In the genomic region with DNA sequence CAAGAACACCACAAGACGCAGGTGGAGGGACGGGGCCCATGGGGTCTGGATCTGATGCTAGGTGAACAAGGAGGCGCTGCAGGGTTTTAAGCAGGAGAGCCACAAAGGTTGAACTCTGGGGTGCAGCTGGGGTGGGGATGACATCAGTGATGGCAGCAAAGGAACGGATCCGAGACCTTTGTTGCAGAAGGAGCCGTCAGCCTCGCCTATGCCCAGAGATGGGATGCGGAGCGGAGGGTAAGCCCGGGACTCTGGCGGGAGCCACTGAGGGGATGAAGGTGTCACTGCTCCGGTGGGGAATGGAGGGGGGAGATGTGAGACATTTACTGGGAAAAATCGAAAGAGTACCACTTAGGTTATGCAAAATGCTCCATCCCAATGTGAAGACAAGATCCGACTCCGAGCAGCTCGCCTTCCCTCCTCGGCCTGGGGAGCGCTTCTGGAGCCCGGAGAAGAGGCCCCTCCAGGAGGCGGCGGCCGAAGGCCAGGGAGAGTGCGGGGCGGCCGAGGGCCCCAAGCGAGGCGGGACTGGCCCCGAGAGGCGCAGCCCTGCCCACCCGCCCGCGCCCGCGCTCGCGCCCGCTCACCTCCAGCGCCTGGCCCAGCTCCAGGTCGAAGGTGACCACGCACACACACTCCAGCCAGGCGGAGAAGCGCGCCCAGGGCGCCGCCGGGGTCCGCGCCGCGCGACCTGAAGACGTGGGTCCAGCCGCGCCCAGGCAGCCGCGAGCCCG, we compare ENCODE assay signal across 9 cellular contexts. TPM values are rescaled to one million over a fixed set of nuclear protein-coding genes. Genes with fewer than 3 reads are reported as not detected.
A peak's percentile ranks its signal among the peaks of the same experiment; 100 is the strongest.
DNase-seq lines count a peak whose midpoint lies in the region; ATAC-seq, FAIRE-seq and TF ChIP-seq lines count a peak whose summit lies in the region.
"Had no signal": no experiment of that assay in that cellular context is flagged by ENCODE, and none has a peak within 500 bp of the region (broad histone marks: within the 10 kb centered on the region; RNA-seq: fewer than 3 reads in every experiment).

No MANE protein-coding gene starts in this region.

- H3K9me3 ChIP-seq in kidney (ENCODE audit: control insufficient read depth in 1 of 2, low read length in 2 of 2) (no peaks in the 10 kb centered on the region), testis (no peaks in the 10 kb centered on the region)

- TF ChIP-seq POLR2A in testis (IDR thresholded peaks at IDR 0.05), result no peak

- H3K27me3 Mint-ChIP-seq in activated CD8-positive, alpha-beta memory T cell treated with anti-CD3 and anti-CD28 coated beads, Interleukin-2, amount 10 ng/mL, durations not matched to agents 7 days and 5 days, result peaks cover 13% of the 10 kb centered on the region
- peaks cover 26% of the 10 kb centered on the region for H3K27me3 Mint-ChIP-seq in activated CD8-positive, alpha-beta T cell treated with anti-CD3 and anti-CD28 coated beads, Interleukin-2, amount 10 ng/mL, durations not matched to agents 7 days and 5 days (ENCODE audit: low read depth)

- H3K4me1 Mint-ChIP-seq in activated CD8-positive, alpha-beta memory T cell treated with anti-CD3 and anti-CD28 coated beads, Interleukin-2, amount 10 ng/mL, durations not matched to agents 7 days and 5 days, result peaks cover 17% of the 10 kb centered on the region
- peaks cover 15% of the 10 kb centered on the region for H3K4me1 Mint-ChIP-seq in activated CD8-positive, alpha-beta T cell treated with anti-CD3 and anti-CD28 coated beads, Interleukin-2, amount 10 ng/mL, durations not matched to agents 7 days and 5 days (ENCODE audit: low read depth)

- no peaks in the 10 kb centered on the region for H3K27me3 ChIP-seq in testis

- intact Hi-C loops in kidney (cut with DNase I), result no loop called here
- intact Hi-C loops in testis (cut with DNase I; ENCODE audit: low total_unique reads), result no loop called here

- H3K36me3 ChIP-seq in kidney (ENCODE audit: control insufficient read depth in 1 of 2, insufficient read depth in 2 of 2, low read length in 2 of 2), result no peaks in the 10 kb centered on the region
- no peaks in the 10 kb centered on the region for H3K36me3 ChIP-seq in testis (ENCODE audit: low read depth, missing control alignments)

- no peaks in the 10 kb centered on the region for H3K36me3 Mint-ChIP-seq in activated CD8-positive, alpha-beta memory T cell treated with anti-CD3 and anti-CD28 coated beads, Interleukin-2, amount 10 ng/mL, durations not matched to agents 7 days and 5 days
- no peaks in the 10 kb centered on the region for H3K36me3 Mint-ChIP-seq in activated CD8-positive, alpha-beta T cell treated with anti-CD3 and anti-CD28 coated beads, Interleukin-2, amount 10 ng/mL, durations not matched to agents 7 days and 5 days (ENCODE audit: low read depth)

- H3K9ac ChIP-seq in kidney (ENCODE audit: low read length in 2 of 2), result peak overlapping the region in 1 of 2 donors; percentile 46

- no peak for FAIRE-seq in kidney (lab: Jason Lieb, UNC)
- FAIRE-seq: G401.6 had no signal

- H3K27ac ChIP-seq in kidney (ENCODE audit: low read depth in 2 of 2, low read length in 2 of 2) (no peak overlapping the region), testis (peak overlapping the region in 1 of 2 donors; percentile 90)

- H3K9me3 Mint-ChIP-seq in activated CD8-positive, alpha-beta memory T cell treated with anti-CD3 and anti-CD28 coated beads, Interleukin-2, amount 10 ng/mL, durations not matched to agents 7 days and 5 days (ENCODE audit: low read depth), result no peaks in the 10 kb centered on the region
- no peaks in the 10 kb centered on the region for H3K9me3 Mint-ChIP-seq in activated CD8-positive, alpha-beta T cell treated with anti-CD3 and anti-CD28 coated beads, Interleukin-2, amount 10 ng/mL, durations not matched to agents 7 days and 5 days (ENCODE audit: insufficient read depth)

- ATAC-seq in activated CD8-positive, alpha-beta memory T cell treated with anti-CD3 and anti-CD28 coated beads, Interleukin-2, amount 10 ng/mL, durations not matched to agents 7 days and 5 days, result no peak
- ATAC-seq in activated CD8-positive, alpha-beta T cell treated with anti-CD3 and anti-CD28 coated beads, Interleukin-2, amount 10 ng/mL, durations not matched to agents 7 days and 5 days, result no peak
- ATAC-seq in GM18502 (IDR thresholded peaks at IDR 0.05; ENCODE audit: poor library complexity, unreplicated experiment), result no peak
- no peak for ATAC-seq in GM21381 (IDR thresholded peaks at IDR 0.05; ENCODE audit: unreplicated experiment)
- no peak for ATAC-seq in HG02759 (IDR thresholded peaks at IDR 0.05; ENCODE audit: unreplicated experiment)

- CTCF ChIA-PET in activated CD8-positive, alpha-beta memory T cell treated with anti-CD3 and anti-CD28 coated beads, Interleukin-2, amount 10 ng/mL, durations not matched to agents 7 days and 5 days (lab: Charles Lee), result interaction anchor here (0.5 to 7.4 kb wide), 15 partner anchors 8 to 82 kb away, joined by 3 to 105 read pairs (median 4); partner anchors contain the start of genes HDAC10 and PLXNB2
- CTCF ChIA-PET in activated CD8-positive, alpha-beta T cell treated with anti-CD3 and anti-CD28 coated beads, Interleukin-2, amount 10 ng/mL, durations not matched to agents 7 days and 5 days (lab: Charles Lee), result interaction anchor here (0.6 to 4.4 kb wide), 9 partner anchors 12 to 294 kb away, joined by 3 to 35 read pairs (median 7); partner anchors contain the start of gene HDAC10

- WGBS in testis, 2 donors, result 15 to 18% methylated on average over 18 to 35 of the region's 57 CpGs

- peak overlapping the region; percentile 9 to 68 for H3K4me3 ChIP-seq in kidney (ENCODE audit: low read length in 2 of 2)
- peak overlapping the region; percentile 57 to 80 for H3K4me3 ChIP-seq in testis

- TF ChIP-seq CTCF in kidney (IDR thresholded peaks at IDR 0.05; ENCODE audit: borderline replicate concordance, extremely low read depth, insufficient read depth) (no peak), testis (IDR thresholded peaks at IDR 0.05) (no peak)

- peaks cover 7 to 8% of the 10 kb centered on the region in 2 donors for H3K4me1 ChIP-seq in kidney (ENCODE audit: control insufficient read depth in 1 of 2, insufficient read depth in 1 of 2, low read depth in 1 of 2, low read length in 2 of 2)
- H3K4me1 ChIP-seq in testis, result peaks cover 2% of the 10 kb centered on the region

- H3K4me3 Mint-ChIP-seq in activated CD8-positive, alpha-beta memory T cell treated with anti-CD3 and anti-CD28 coated beads, Interleukin-2, amount 10 ng/mL, durations not matched to agents 7 days and 5 days, result peak overlapping the region; percentile 67
- peak overlapping the region; percentile 78 for H3K4me3 Mint-ChIP-seq in activated CD8-positive, alpha-beta T cell treated with anti-CD3 and anti-CD28 coated beads, Interleukin-2, amount 10 ng/mL, durations not matched to agents 7 days and 5 days

- no peak for DNase-seq in activated CD8-positive, alpha-beta memory T cell treated with anti-CD3 and anti-CD28 coated beads, Interleukin-2, amount 10 ng/mL, durations not matched to agents 7 days and 5 days
- no peak for DNase-seq in activated CD8-positive, alpha-beta memory T cell treated with anti-CD3 and anti-CD28 coated beads, Interleukin-2, amount 50 U/mL, for 4 hours
- DNase-seq in activated CD8-positive, alpha-beta T cell treated with anti-CD3 and anti-CD28 coated beads, Interleukin-2, amount 10 ng/mL, durations not matched to agents 7 days and 5 days, result no peak
- DNase-seq in kidney, result peak; percentile 68
- no peak for DNase-seq in testis

- no peak overlapping the region for H3K27ac Mint-ChIP-seq in activated CD8-positive, alpha-beta memory T cell treated with anti-CD3 and anti-CD28 coated beads, Interleukin-2, amount 10 ng/mL, durations not matched to agents 7 days and 5 days
- H3K27ac Mint-ChIP-seq in activated CD8-positive, alpha-beta T cell treated with anti-CD3 and anti-CD28 coated beads, Interleukin-2, amount 10 ng/mL, durations not matched to agents 7 days and 5 days, result no peak overlapping the region

- POLR2A ChIA-PET in activated CD8-positive, alpha-beta T cell treated with anti-CD3 and anti-CD28 coated beads, Interleukin-2, amount 10 ng/mL, durations not matched to agents 7 days and 5 days (lab: Charles Lee), result interaction anchor here (1.8 kb wide), 1 partner anchor 12 kb away, joined by 4 read pairs; no protein-coding TSS in a partner anchor

RNA-seq across cellular contexts. Expression of gene DENND6B, which starts 0.4 kb away (rescaled TPM):
- total RNA-seq in activated CD8-positive, alpha-beta memory T cell treated with anti-CD3 and anti-CD28 coated beads, Interleukin-2, amount 10 ng/mL, durations not matched to agents 7 days and 5 days, result 1 to 10 TPM; 5.7 to 8.8 TPM
- 1 to 10 TPM; 6.0 to 7.0 TPM for total RNA-seq in activated CD8-positive, alpha-beta T cell treated with anti-CD3 and anti-CD28 coated beads, Interleukin-2, amount 10 ng/mL, durations not matched to agents 7 days and 5 days
- total RNA-seq in kidney, result 16.7 TPM
- polyA plus RNA-seq in kidney (ENCODE audit: insufficient read depth, low read depth, low replicate concordance), result 14.5 TPM
- total RNA-seq in testis, result 10 to 100 TPM; 17.1 to 18.0 TPM
- polyA plus RNA-seq in testis (ENCODE audit: insufficient read depth, low read depth, low replicate concordance), result 22.0 TPM

RNA-seq across cellular contexts. Expression of gene PPP6R2, which starts 16.7 kb away (rescaled TPM):
- 10 to 100 TPM; 78.7 to 98.0 TPM for total RNA-seq in activated CD8-positive, alpha-beta memory T cell treated with anti-CD3 and anti-CD28 coated beads, Interleukin-2, amount 10 ng/mL, durations not matched to agents 7 days and 5 days
- 10 to 100 TPM; 62.1 to 64.9 TPM for total RNA-seq in activated CD8-positive, alpha-beta T cell treated with anti-CD3 and anti-CD28 coated beads, Interleukin-2, amount 10 ng/mL, durations not matched to agents 7 days and 5 days
- total RNA-seq in kidney (53.8 TPM), testis (100 to 1,000 TPM; 138 to 142 TPM)
- polyA plus RNA-seq in kidney (ENCODE audit: insufficient read depth, low read depth, low replicate concordance) (39.4 TPM), testis (ENCODE audit: insufficient read depth, low read depth, low replicate concordance) (123 TPM)

RNA-seq across cellular contexts. Expression of gene PLXNB2, which starts 18.9 kb away (rescaled TPM):
- total RNA-seq in activated CD8-positive, alpha-beta memory T cell treated with anti-CD3 and anti-CD28 coated beads, Interleukin-2, amount 10 ng/mL, durations not matched to agents 7 days and 5 days, result 10 to 100 TPM; 23.4 to 26.6 TPM
- 10 to 100 TPM; 48.4 to 49.9 TPM for total RNA-seq in activated CD8-positive, alpha-beta T cell treated with anti-CD3 and anti-CD28 coated beads, Interleukin-2, amount 10 ng/mL, durations not matched to agents 7 days and 5 days
- 383 TPM for total RNA-seq in kidney
- polyA plus RNA-seq in kidney (ENCODE audit: insufficient read depth, low read depth, low replicate concordance), result 128 TPM
- 100 to 1,000 TPM; 219 to 243 TPM for total RNA-seq in testis
- polyA plus RNA-seq in testis (ENCODE audit: insufficient read depth, low read depth, low replicate concordance), result 98.0 TPM

RNA-seq across cellular contexts. Expression of gene MAPK11, which starts 56.2 kb away (rescaled TPM):
- 10 to 100 TPM; 16.5 to 18.5 TPM for total RNA-seq in activated CD8-positive, alpha-beta memory T cell treated with anti-CD3 and anti-CD28 coated beads, Interleukin-2, amount 10 ng/mL, durations not matched to agents 7 days and 5 days
- total RNA-seq in activated CD8-positive, alpha-beta T cell treated with anti-CD3 and anti-CD28 coated beads, Interleukin-2, amount 10 ng/mL, durations not matched to agents 7 days and 5 days, result 10 to 100 TPM; 10.4 to 11.8 TPM
- total RNA-seq in kidney (18.3 TPM), testis (10 to 100 TPM in 1 of 2 donors, 1 to 10 TPM in 1; 8.3 to 10.7 TPM)
- polyA plus RNA-seq in kidney (ENCODE audit: insufficient read depth, low read depth, low replicate concordance) (11.4 TPM), testis (ENCODE audit: insufficient read depth, low read depth, low replicate concordance) (6.4 TPM)
